Comparison of ENCODE assay signal across 1 cellular context in the genomic region with DNA sequence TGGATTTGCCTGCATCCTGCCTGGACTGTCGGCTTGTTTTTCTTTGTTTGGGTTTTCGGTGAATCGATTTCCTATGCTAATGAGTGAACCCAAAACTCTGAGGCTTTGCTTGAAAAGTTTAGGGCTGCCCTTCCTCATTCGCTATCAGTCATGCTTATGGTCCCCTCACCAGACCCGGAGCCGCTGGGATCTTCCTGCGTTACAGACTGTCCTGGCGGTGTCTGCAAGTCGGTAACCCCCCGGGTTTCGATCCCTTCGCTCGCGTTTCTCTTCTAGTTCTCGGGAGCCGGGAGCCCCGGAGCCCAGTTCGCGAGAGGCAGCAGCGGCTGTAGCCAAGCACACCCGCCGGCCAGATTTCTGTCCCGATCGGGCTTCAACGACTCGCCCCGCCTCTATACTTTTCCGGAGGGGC.
TF ChIP-seq lines count a peak whose summit lies in the region.

No MANE protein-coding gene starts in this region.

TF ChIP-seq in SK-N-SH treated with all-trans-retinoic acid at 6 μM for 48 hours, 23 proteins besides CTCF, POLR2A, EP300 and RAD21 (continued from another document):
- TF ChIP-seq, protein P1, sequence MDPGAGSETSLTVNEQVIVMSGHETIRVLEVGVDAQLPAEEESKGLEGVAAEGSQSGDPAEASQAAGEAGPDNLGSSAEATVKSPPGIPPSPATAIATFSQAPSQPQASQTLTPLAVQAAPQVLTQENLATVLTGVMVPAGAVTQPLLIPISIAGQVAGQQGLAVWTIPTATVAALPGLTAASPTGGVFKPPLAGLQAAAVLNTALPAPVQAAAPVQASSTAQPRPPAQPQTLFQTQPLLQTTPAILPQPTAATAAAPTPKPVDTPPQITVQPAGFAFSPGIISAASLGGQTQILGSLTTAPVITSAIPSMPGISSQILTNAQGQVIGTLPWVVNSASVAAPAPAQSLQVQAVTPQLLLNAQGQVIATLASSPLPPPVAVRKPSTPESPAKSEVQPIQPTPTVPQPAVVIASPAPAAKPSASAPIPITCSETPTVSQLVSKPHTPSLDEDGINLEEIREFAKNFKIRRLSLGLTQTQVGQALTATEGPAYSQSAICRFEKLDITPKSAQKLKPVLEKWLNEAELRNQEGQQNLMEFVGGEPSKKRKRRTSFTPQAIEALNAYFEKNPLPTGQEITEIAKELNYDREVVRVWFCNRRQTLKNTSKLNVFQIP (CRISPR knock-in tag; IDR thresholded peaks at IDR 0.05; ENCODE audit: borderline replicate concordance, low read depth) = no peak
- TF ChIP-seq ZNF565 (CRISPR knock-in tag; conservative IDR thresholded peaks at IDR 0.05; ENCODE audit: low read depth) (no peak), TCF4 (CRISPR knock-in tag; IDR thresholded peaks at IDR 0.05; ENCODE audit: borderline replicate concordance) (no peak), ZNF8 (CRISPR knock-in tag; IDR thresholded peaks at IDR 0.05) (no peak), TOX (CRISPR knock-in tag; IDR thresholded peaks at IDR 0.05; ENCODE audit: borderline replicate concordance) (no peak)
